7 cellular contexts compared by ENCODE assay signal in genomic region chr15:20493035-20493434, GRCh38. TPM values are rescaled to one million over a fixed set of nuclear protein-coding genes. Genes with fewer than 3 reads are reported as not detected.
"Had no signal": no experiment of that assay in that cellular context is flagged by ENCODE, and none has a peak within 500 bp of the region (broad histone marks: within the 10 kb centered on the region; RNA-seq: fewer than 3 reads in every experiment).

No MANE protein-coding gene starts in this region.

RNA-seq across cellular contexts. Expression of gene GOLGA6L6, which starts 48.6 kb away (rescaled TPM):
- total RNA-seq: GM23248, GM23338, H1, H4, H7, H9, HFFc6 had no signal
- polyA plus RNA-seq: GM23248, GM23338, H1 had no signal
